ENCODE assay signal across 21 cellular contexts in the genomic region with DNA sequence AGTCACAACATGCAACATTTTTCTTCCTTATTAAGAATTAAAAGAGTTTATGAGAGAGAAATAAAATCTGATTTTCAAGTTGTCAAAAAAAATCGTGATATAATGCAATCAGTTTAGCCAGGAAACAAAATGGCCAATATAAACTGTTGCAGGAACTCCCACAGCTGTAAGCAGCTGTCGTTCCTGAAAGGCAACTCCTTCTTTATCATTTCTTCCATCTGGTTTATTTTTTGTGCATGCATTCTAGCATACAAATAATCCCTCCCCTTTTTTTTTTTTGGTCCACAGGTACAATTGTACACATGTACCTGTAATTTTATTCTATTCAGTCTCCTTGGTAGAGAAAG. TPM values are rescaled to one million over a fixed set of nuclear protein-coding genes. Genes with fewer than 3 reads are reported as not detected.
DNase-seq lines count a peak whose midpoint lies in the region; ATAC-seq, FAIRE-seq and TF ChIP-seq lines count a peak whose summit lies in the region.
"Had no signal": no experiment of that assay in that cellular context is flagged by ENCODE, and none has a peak within 500 bp of the region (broad histone marks: within the 10 kb centered on the region; RNA-seq: fewer than 3 reads in every experiment).

No MANE protein-coding gene starts in this region.

- no peak for ATAC-seq in RWPE2 (ENCODE audit: low read depth)
- ATAC-seq in GM18909 (IDR thresholded peaks at IDR 0.05; ENCODE audit: poor library complexity, unreplicated experiment) = no peak
- no peak for ATAC-seq in HG02884 (IDR thresholded peaks at IDR 0.05; ENCODE audit: unreplicated experiment)

- H3K9me1 ChIP-seq in keratinocyte (ENCODE audit: control insufficient read depth, extremely low read depth, insufficient read depth, low read length) = peaks cover under 1% of the 10 kb centered on the region

- DNase-seq in HCEC 1CT (peak; percentile 58), RWPE2 (ENCODE audit: low spot score) (no peak), keratinocyte (ENCODE audit: low read depth, low spot score) (no peak)
- no peak for DNase-seq in effector memory CD4-positive, alpha-beta T cell
- DNase-seq: activated CD4-positive, alpha-beta T cell treated with anti-CD3 and anti-CD28 coated beads, Interleukin-2, amount 50 U/mL, for 4 hours; activated gamma-delta T cell treated with Interleukin-2 at 50 U/mL for 16 hours; amygdala; Calu3; effector CD8-positive, alpha-beta T cell; GF-D8; hippocampal formation; mesendoderm; MG63; testis had no signal

- H3K4me2 ChIP-seq in keratinocyte (ENCODE audit: control insufficient read depth, extremely low read depth, insufficient read depth, low read depth, low read length) = peak overlapping the region; percentile 0

- H3K9ac ChIP-seq in keratinocyte (ENCODE audit: control insufficient read depth, extremely low read depth, insufficient read depth, low read length) (no peak overlapping the region), subcutaneous abdominal adipose tissue (ENCODE audit: low read length in 5 of 5) (no peak overlapping the region)

- H3K4me1 ChIP-seq in RWPE2 (ENCODE audit: insufficient read depth, poor library complexity, severe bottlenecking) (peaks cover 47% of the 10 kb centered on the region), keratinocyte (ENCODE audit: control insufficient read depth, extremely low read depth, insufficient read depth, low read length) (peaks cover 48% of the 10 kb centered on the region), subcutaneous abdominal adipose tissue (ENCODE audit: control insufficient read depth in 5 of 5, insufficient read depth in 5 of 5, low read length in 5 of 5) (peaks cover 10 to 62% (median 57%) of the 10 kb centered on the region in 5 donors)
- H3K4me1 ChIP-seq in effector memory CD4-positive, alpha-beta T cell (ENCODE audit: control insufficient read depth, insufficient read depth, low read length, poor library complexity, severe bottlenecking) = no peaks in the 10 kb centered on the region

- dilution Hi-C loops in keratinocyte (cut with MboI; ENCODE audit: extremely low pct_ligation_motif_present, low sequenced_read_pairs) = no loop called here

- H3K27me3 ChIP-seq in RWPE2 (ENCODE audit: insufficient read depth, poor library complexity, severe bottlenecking) (no peaks in the 10 kb centered on the region), keratinocyte (ENCODE audit: control insufficient read depth, extremely low read depth, insufficient read depth, low read length) (no peaks in the 10 kb centered on the region), subcutaneous abdominal adipose tissue (ENCODE audit: control insufficient read depth in 5 of 5, insufficient read depth in 4 of 5, low read length in 5 of 5) (no peaks in the 10 kb centered on the region)
- no peaks in the 10 kb centered on the region for H3K27me3 ChIP-seq in effector memory CD4-positive, alpha-beta T cell (replicated peaks; ENCODE audit: control insufficient read depth, insufficient read depth, low read length, poor library complexity, severe bottlenecking)
- H3K27me3 ChIP-seq: MG63, testis had no signal

- H3K79me2 ChIP-seq in keratinocyte (ENCODE audit: control insufficient read depth, insufficient read depth, low read length) = peaks cover 94% of the 10 kb centered on the region

- no peak overlapping the region for H2AFZ ChIP-seq in keratinocyte (ENCODE audit: control insufficient read depth, low read length)

- no peak for FAIRE-seq in keratinocyte (lab: Jason Lieb, UNC)
- FAIRE-seq: H1, islet of Langerhans had no signal

- H3K9me3 ChIP-seq in RWPE2 (ENCODE audit: severe bottlenecking) (no peaks in the 10 kb centered on the region), keratinocyte (ENCODE audit: control insufficient read depth, low read depth, low read length) (no peaks in the 10 kb centered on the region), subcutaneous abdominal adipose tissue (ENCODE audit: control insufficient read depth in 5 of 5, low read length in 5 of 5) (no peaks in the 10 kb centered on the region)
- no peaks in the 10 kb centered on the region for H3K9me3 ChIP-seq in effector memory CD4-positive, alpha-beta T cell (ENCODE audit: control insufficient read depth, low read length)
- H3K9me3 ChIP-seq: MG63, prostate gland, testis had no signal

- H3K4me3 ChIP-seq in RWPE2 (ENCODE audit: severe bottlenecking) = no peak overlapping the region
- no peak overlapping the region for H3K4me3 ChIP-seq in keratinocyte (ENCODE audit: control insufficient read depth in 2 of 3, extremely low read depth in 1 of 3, insufficient read depth in 2 of 3, low read depth in 1 of 3, low read length in 3 of 3)
- no peak overlapping the region for H3K4me3 ChIP-seq in subcutaneous abdominal adipose tissue (ENCODE audit: low read depth in 1 of 5, low read length in 5 of 5)
- no peak overlapping the region for H3K4me3 ChIP-seq in effector memory CD4-positive, alpha-beta T cell (ENCODE audit: insufficient read depth, low read depth, low read length, poor library complexity, severe bottlenecking)
- H3K4me3 ChIP-seq: MG63, prostate gland, SK-N-MC, testis had no signal

- H4K20me1 ChIP-seq in keratinocyte (ENCODE audit: control insufficient read depth, extremely low read depth, insufficient read depth, low read length) = no peaks in the 10 kb centered on the region

- H3K27ac ChIP-seq in RWPE2 (ENCODE audit: poor library complexity, severe bottlenecking) (peak overlapping the region; percentile 24), keratinocyte (ENCODE audit: control insufficient read depth, insufficient read depth, low read length) (peak overlapping the region; percentile 43), subcutaneous abdominal adipose tissue (ENCODE audit: low read depth, low read length) (peak overlapping the region; percentile 39)
- no peak overlapping the region for H3K27ac ChIP-seq in effector memory CD4-positive, alpha-beta T cell (ENCODE audit: insufficient read depth, low read length, poor library complexity, severe bottlenecking)
- H3K27ac ChIP-seq: SK-N-MC, testis had no signal

- TF ChIP-seq CTCF in RWPE2 (IDR thresholded peaks at IDR 0.05; ENCODE audit: poor library complexity, severe bottlenecking) = no peak
- no peak for TF ChIP-seq CTCF in keratinocyte (optimal IDR thresholded peaks at IDR 0.05 in 1 of 3, IDR thresholded peaks at IDR 0.05 in 1 of 3, conservative IDR thresholded peaks at IDR 0.05 in 1 of 3; ENCODE audit: extremely low read depth in 1 of 3, insufficient read depth in 2 of 3, low read length in 3 of 3)

- H3K36me3 ChIP-seq in RWPE2 (ENCODE audit: low read depth) (peaks cover 66% of the 10 kb centered on the region), keratinocyte (ENCODE audit: control insufficient read depth in 2 of 2, extremely low read depth in 1 of 2, insufficient read depth in 2 of 2, low read length in 2 of 2) (peaks cover 9 to 34% of the 10 kb centered on the region in 2 experiments), subcutaneous abdominal adipose tissue (ENCODE audit: control insufficient read depth in 5 of 5, insufficient read depth in 5 of 5, low read length in 5 of 5) (peaks cover 0 to 1% (median 0%) of the 10 kb centered on the region in 5 donors)
- peaks cover under 1% of the 10 kb centered on the region for H3K36me3 ChIP-seq in effector memory CD4-positive, alpha-beta T cell (ENCODE audit: control insufficient read depth, insufficient read depth, low read length)
- H3K36me3 ChIP-seq: prostate gland had no signal

RNA-seq across cellular contexts. Expression of a gene that starts 19.7 kb away (rescaled TPM):
- polyA plus RNA-seq in keratinocyte = 76.8 to 81.6 TPM (median 81.1 TPM) in 3 replicates
- 47.7 TPM for polyA plus RNA-seq in keratinocyte (2011; ENCODE audit: low read depth)
- 83.9 and 87.4 TPM in 2 replicates for polyA plus RNA-seq in keratinocyte (2011; cell fraction: cytosol; rRNA removed)
- polyA plus RNA-seq in keratinocyte (2011; cell fraction: nucleus; rRNA removed) = 81.5 and 96.9 TPM in 2 replicates
- polyA plus RNA-seq in keratinocyte (2012; ENCODE audit: low replicate concordance) = 74.8 and 75.5 TPM in 2 replicates
- polyA minus RNA-seq in keratinocyte = 89.6 to 152 TPM (median 117 TPM) in 3 replicates
- 76.4 TPM for polyA minus RNA-seq in keratinocyte (2011; cell fraction: cytosol; rRNA and poly(A)+ RNA removed)
- polyA minus RNA-seq in keratinocyte (2011; cell fraction: nucleus; rRNA and poly(A)+ RNA removed) = 48.5 and 58.3 TPM in 2 replicates
